Comparison of ENCODE assay signal across 11 cellular contexts in genomic region chr15:96334705-96335428, GRCh38. TPM values are rescaled to one million over a fixed set of nuclear protein-coding genes. Genes with fewer than 3 reads are reported as not detected.
DNase-seq lines count a peak whose midpoint lies in the region; ATAC-seq, FAIRE-seq and TF ChIP-seq lines count a peak whose summit lies in the region.
"Had no signal": no experiment of that assay in that cellular context is flagged by ENCODE, and none has a peak within 500 bp of the region (broad histone marks: within the 10 kb centered on the region; RNA-seq: fewer than 3 reads in every experiment).

No MANE protein-coding gene starts in this region.

- H3K4me1 ChIP-seq in esophagus (ENCODE audit: control insufficient read depth in 2 of 2, insufficient read depth in 2 of 2, low read length in 1 of 2) (peaks cover 0 to 4% of the 10 kb centered on the region in 2 donors), ovary (ENCODE audit: insufficient read depth) (no peaks in the 10 kb centered on the region)

- peak overlapping the region; percentile 96 for H3K27ac ChIP-seq in AG04450 (ENCODE audit: low read depth, low read length)
- H3K27ac ChIP-seq in esophagus (ENCODE audit: low read depth in 2 of 2, low read length in 1 of 2) = peak overlapping the region; percentile 75 to 93
- H3K27ac ChIP-seq in ovary = peak overlapping the region; percentile 99

- CTCF ChIA-PET in AG04450 (lab: Charles Lee) = interaction anchor here (0.5 to 1.6 kb wide), 2 partner anchors 441 to 1076 kb away, joined by 3 to 6 read pairs; no protein-coding TSS in a partner anchor

- FAIRE-seq in GM12892 (lab: Jason Lieb, UNC) = no peak
- FAIRE-seq: D721Med had no signal

- no peak for TF ChIP-seq EP300 in ovary (IDR thresholded peaks at IDR 0.05)

- no peak for TF ChIP-seq CTCF in AG04450 (IDR thresholded peaks at IDR 0.05; ENCODE audit: low read depth, low read length)
- no peak for TF ChIP-seq CTCF in NB4 (IDR thresholded peaks at IDR 0.05; ENCODE audit: low read depth, low read length)
- no peak for TF ChIP-seq CTCF in ovary (IDR thresholded peaks at IDR 0.05)

- POLR2A ChIA-PET in AG04450 (lab: Yijun Ruan, JAX) = interaction anchor here (1.1 to 3.1 kb wide), 5 partner anchors 7 to 91 kb away, joined by 3 to 13 read pairs (median 5); no protein-coding TSS in a partner anchor

- 27% methylated on average over 5 of the region's 5 CpGs for WGBS in esophagus, 2 donors
- 2 to 4% (median 3%) methylated on average over 5 of the region's 5 CpGs for WGBS in ovary, 3 donors

- H3K4me3 ChIP-seq in AG04450 (ENCODE audit: low read depth, low read length) (peak overlapping the region; percentile 75), NB4 (ENCODE audit: low read depth, low read length) (peak overlapping the region; percentile 94), esophagus (ENCODE audit: low read depth in 1 of 2, low read length in 2 of 2) (peak overlapping the region; percentile 53 to 67), ovary (peak overlapping the region; percentile 46)

- H3K27me3 ChIP-seq in AG04450 (ENCODE audit: control insufficient read depth, insufficient read depth, low read length) (no peaks in the 10 kb centered on the region), esophagus (ENCODE audit: control insufficient read depth in 1 of 2, insufficient read depth in 2 of 2, low read length in 2 of 2) (no peaks in the 10 kb centered on the region), ovary (no peaks in the 10 kb centered on the region)

- H3K36me3 ChIP-seq in esophagus (ENCODE audit: control insufficient read depth in 2 of 2, insufficient read depth in 2 of 2, low read length in 1 of 2) (peaks cover 0 to 7% of the 10 kb centered on the region in 2 donors), ovary (peaks cover 8% of the 10 kb centered on the region)

- ATAC-seq in GM18858 (IDR thresholded peaks at IDR 0.05; ENCODE audit: unreplicated experiment) = no peak
- ATAC-seq in HG03439 (IDR thresholded peaks at IDR 0.05; ENCODE audit: unreplicated experiment) = no peak

- H3K9me3 ChIP-seq in AG04450 (ENCODE audit: control insufficient read depth, insufficient read depth, low read length) = peaks cover 9% of the 10 kb centered on the region; the same call in 1 of the 2 replicates
- H3K9me3 ChIP-seq in esophagus (ENCODE audit: control insufficient read depth in 2 of 2, insufficient read depth in 1 of 2, low read depth in 1 of 2, low read length in 1 of 2) = peaks cover 0 to 4% of the 10 kb centered on the region in 2 donors
- no peaks in the 10 kb centered on the region for H3K9me3 ChIP-seq in ovary

- DNase-seq in AG04450 (ENCODE audit: low read depth, low spot score) (no peak), NB4 (ENCODE audit: low read depth) (no peak), ovary (no peak), T-helper 2 cell (no peak), GM12892 (ENCODE audit: insufficient read length) (no peak)
- DNase-seq: mesendoderm, RPMI8226 had no signal

- intact Hi-C loops in ovary (cut with DNase I) = loop anchor here in 3 of 4 donors (5.0 to 10.0 kb wide), 6 partner anchors 460 to 1660 kb away; no protein-coding TSS in a partner anchor

- TF ChIP-seq POLR2A in NB4 (IDR thresholded peaks at IDR 0.05; ENCODE audit: extremely low read depth, insufficient read length) (no peak), ovary (IDR thresholded peaks at IDR 0.05) (no peak), GM12892 (IDR thresholded peaks at IDR 0.05; ENCODE audit: low read depth, low read length) (no peak)

RNA-seq across cellular contexts. Expression of gene NR2F2, which starts 4.4 kb away (rescaled TPM):
- polyA plus RNA-seq in AG04450 (2011; rRNA removed) (63.1 and 66.9 TPM in 2 replicates), esophagus (1 to 10 TPM; 5.0 to 9.3 TPM), ovary (100 to 1,000 TPM; 230 to 392 TPM)
- 36.8 and 72.5 TPM in 2 replicates for polyA minus RNA-seq in AG04450 (2011; rRNA and poly(A)+ RNA removed)
- 100 to 1,000 TPM in 6 of 7 donors, 10 to 100 TPM in 1; 68.6 to 424 (median 343) TPM for total RNA-seq in ovary
- polyA plus RNA-seq in GM12892 (2012; ENCODE audit: missing spikeins) = 0.70 TPM
